ENCODE assay signal across 22 cellular contexts in genomic region chr20:58774214-58774613, GRCh38.
"Had no signal": no experiment of that assay in that cellular context is flagged by ENCODE, and none has a peak within 500 bp of the region (broad histone marks: within the 10 kb centered on the region; RNA-seq: fewer than 3 reads in every experiment).

No MANE protein-coding gene starts in this region.

- H3K4me2 ChIP-seq: neural progenitor cell had no signal

- H3K27ac ChIP-seq: left ventricle myocardium inferior, neural progenitor cell, neutrophil, parathyroid adenoma, skin epidermis, suprapubic skin, thoracic aorta, tibial artery, vagina had no signal

- H3K79me2 ChIP-seq: parathyroid adenoma had no signal

- DNase-seq: hypothalamus; immature natural killer cell; left ventricle myocardium inferior; mesendoderm; naive B cell; natural killer cell; nephron progenitor cell; occipital lobe; right cardiac atrium; stimulated activated CD4-positive, alpha-beta T cell treated with anti-CD3 and anti-CD28 coated beads, Interleukin-4, amount 100 ng/mL, for 24 hours; stimulated activated naive CD4-positive, alpha-beta T cell; tibial artery; trophoblast cell had no signal

- FAIRE-seq: islet of Langerhans had no signal

- H3K9ac ChIP-seq: neural progenitor cell, parathyroid adenoma had no signal

- H3K27me3 ChIP-seq: vagina had no signal

- H3K4me3 ChIP-seq: left ventricle myocardium inferior, lung, neural progenitor cell, skin epidermis, suprapubic skin, thoracic aorta, tibial artery, vagina had no signal

- H3K9me3 ChIP-seq: left ventricle myocardium inferior, neutrophil, suprapubic skin, thoracic aorta, tibial artery, vagina had no signal

- H2AFZ ChIP-seq: neural progenitor cell, parathyroid adenoma had no signal

- H3K4me1 ChIP-seq: left ventricle myocardium inferior, neural progenitor cell, parathyroid adenoma, suprapubic skin, tibial artery, vagina had no signal

- H3K36me3 ChIP-seq: left ventricle myocardium inferior, neural progenitor cell, neutrophil, suprapubic skin, thoracic aorta, tibial artery, vagina had no signal
